ENCODE assay signal across 21 cellular contexts in the genomic region with DNA sequence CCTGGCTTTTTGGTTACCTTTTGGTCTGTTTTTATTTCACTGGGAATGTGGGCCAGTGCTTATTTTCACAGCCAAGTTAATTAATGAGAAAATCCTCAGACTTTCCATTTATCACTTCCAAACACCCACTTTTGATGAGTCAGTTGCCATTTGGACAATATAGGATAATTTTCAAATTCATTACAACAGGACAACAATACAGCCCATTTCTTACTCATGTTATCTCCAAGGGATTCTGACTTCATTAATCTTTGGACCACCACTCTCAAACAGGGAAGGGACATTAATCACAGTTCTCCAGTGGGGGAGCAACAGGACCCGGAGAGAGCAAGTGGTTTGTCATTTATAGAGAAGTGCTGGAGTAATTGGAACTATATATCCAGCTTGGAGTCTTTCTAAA.
"Had no signal": no experiment of that assay in that cellular context is flagged by ENCODE, and none has a peak within 500 bp of the region (broad histone marks: within the 10 kb centered on the region; RNA-seq: fewer than 3 reads in every experiment).

No MANE protein-coding gene starts in this region.

- H3K4me3 ChIP-seq: K562 had no signal

- H3K4me2 ChIP-seq: KMS-11, SK-N-SH had no signal

- DNase-seq: Kasumi-1, MM.1S, NCI-H1092 treated with DMSO at 0.1 percent for 48 hours, NCI-H1436 treated with DMSO at 0.1 percent for 48 hours, NCI-H1694, NCI-H187 treated with DMSO at 0.1 percent for 48 hours, NCI-H2029 treated with DMSO at 0.1 percent for 48 hours, NCI-H2107, NCI-H2227 treated with DMSO at 0.1 percent for 48 hours, NCI-H524, NCI-H526 treated with DMSO at 0.1 percent for 48 hours, NCI-H748 treated with DMSO at 0.1 percent for 48 hours, SHP77, SK-N-SH, SW 1271, T-helper 1 cell had no signal

- H3K9me3 ChIP-seq: SK-N-SH had no signal

- H3K27ac ChIP-seq: KMS-11, RWPE1 had no signal

- ATAC-seq: HepG2, Panc1 had no signal

- H3K9ac ChIP-seq: KMS-11, SK-N-SH had no signal
